In the genomic region with DNA sequence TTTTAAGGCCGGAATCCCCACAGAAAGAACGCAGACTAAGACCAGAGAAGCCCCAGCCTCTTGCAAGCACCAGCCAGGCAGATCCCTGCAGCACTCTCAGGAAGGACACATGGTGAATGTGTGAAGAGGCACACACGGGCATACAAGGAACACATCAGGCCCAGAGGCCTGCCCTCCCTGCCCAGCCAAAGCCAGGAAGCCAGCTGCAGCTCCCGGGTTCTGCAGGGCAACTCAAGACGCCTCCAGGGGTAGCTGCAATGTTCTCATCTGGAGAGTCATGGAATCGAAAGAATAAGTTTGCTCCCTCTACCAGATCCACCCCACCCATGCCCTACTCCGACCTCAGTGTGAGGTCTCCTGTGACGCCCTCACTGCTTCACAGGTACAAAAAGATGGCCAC, we compare ENCODE assay signal across 1 cellular context.
TF ChIP-seq lines count a peak whose summit lies in the region.

No MANE protein-coding gene starts in this region.

TF ChIP-seq in GM23338, 12 proteins besides CTCF, POLR2A, EP300 and RAD21 (continued from another document):
- TF ChIP-seq, protein P1, sequence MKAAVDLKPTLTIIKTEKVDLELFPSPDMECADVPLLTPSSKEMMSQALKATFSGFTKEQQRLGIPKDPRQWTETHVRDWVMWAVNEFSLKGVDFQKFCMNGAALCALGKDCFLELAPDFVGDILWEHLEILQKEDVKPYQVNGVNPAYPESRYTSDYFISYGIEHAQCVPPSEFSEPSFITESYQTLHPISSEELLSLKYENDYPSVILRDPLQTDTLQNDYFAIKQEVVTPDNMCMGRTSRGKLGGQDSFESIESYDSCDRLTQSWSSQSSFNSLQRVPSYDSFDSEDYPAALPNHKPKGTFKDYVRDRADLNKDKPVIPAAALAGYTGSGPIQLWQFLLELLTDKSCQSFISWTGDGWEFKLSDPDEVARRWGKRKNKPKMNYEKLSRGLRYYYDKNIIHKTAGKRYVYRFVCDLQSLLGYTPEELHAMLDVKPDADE (IDR thresholded peaks at IDR 0.05), result no peak
- TF ChIP-seq NANOG (IDR thresholded peaks at IDR 0.05; ENCODE audit: borderline replicate concordance) (no peak), STAT1 (IDR thresholded peaks at IDR 0.05; ENCODE audit: unreplicated experiment) (no peak), EZH2 (IDR thresholded peaks at IDR 0.05; ENCODE audit: low read depth, unreplicated experiment) (no peak)
